2 cellular contexts compared by ENCODE assay signal in genomic region chr14:104593241-104593701, GRCh38.
TF ChIP-seq lines count a peak whose summit lies in the region.

No MANE protein-coding gene starts in this region.

TF ChIP-seq in SK-N-SH, 30 proteins besides CTCF, POLR2A, EP300 and RAD21 (continued from another document):
- TF ChIP-seq IRF3 (IDR thresholded peaks at IDR 0.05; ENCODE audit: low read depth, low read length) (no peak), EZH2phosphoT487 (IDR thresholded peaks at IDR 0.05; ENCODE audit: borderline replicate concordance, low read depth) (no peak), SIN3A (IDR thresholded peaks at IDR 0.05; ENCODE audit: borderline replicate concordance, low read depth, low read length) (no peak)
- TF ChIP-seq, protein P1, sequence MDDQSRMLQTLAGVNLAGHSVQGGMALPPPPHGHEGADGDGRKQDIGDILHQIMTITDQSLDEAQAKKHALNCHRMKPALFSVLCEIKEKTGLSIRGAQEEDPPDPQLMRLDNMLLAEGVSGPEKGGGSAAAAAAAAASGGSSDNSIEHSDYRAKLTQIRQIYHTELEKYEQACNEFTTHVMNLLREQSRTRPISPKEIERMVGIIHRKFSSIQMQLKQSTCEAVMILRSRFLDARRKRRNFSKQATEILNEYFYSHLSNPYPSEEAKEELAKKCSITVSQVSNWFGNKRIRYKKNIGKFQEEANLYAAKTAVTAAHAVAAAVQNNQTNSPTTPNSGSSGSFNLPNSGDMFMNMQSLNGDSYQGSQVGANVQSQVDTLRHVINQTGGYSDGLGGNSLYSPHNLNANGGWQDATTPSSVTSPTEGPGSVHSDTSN (IDR thresholded peaks at IDR 0.05) = no peak

TF ChIP-seq in SK-N-SH treated with all-trans-retinoic acid at 6 μM for 48 hours, 23 proteins besides CTCF, POLR2A, EP300 and RAD21 (continued from another document):
- TF ChIP-seq, protein P2, sequence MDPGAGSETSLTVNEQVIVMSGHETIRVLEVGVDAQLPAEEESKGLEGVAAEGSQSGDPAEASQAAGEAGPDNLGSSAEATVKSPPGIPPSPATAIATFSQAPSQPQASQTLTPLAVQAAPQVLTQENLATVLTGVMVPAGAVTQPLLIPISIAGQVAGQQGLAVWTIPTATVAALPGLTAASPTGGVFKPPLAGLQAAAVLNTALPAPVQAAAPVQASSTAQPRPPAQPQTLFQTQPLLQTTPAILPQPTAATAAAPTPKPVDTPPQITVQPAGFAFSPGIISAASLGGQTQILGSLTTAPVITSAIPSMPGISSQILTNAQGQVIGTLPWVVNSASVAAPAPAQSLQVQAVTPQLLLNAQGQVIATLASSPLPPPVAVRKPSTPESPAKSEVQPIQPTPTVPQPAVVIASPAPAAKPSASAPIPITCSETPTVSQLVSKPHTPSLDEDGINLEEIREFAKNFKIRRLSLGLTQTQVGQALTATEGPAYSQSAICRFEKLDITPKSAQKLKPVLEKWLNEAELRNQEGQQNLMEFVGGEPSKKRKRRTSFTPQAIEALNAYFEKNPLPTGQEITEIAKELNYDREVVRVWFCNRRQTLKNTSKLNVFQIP (CRISPR knock-in tag; IDR thresholded peaks at IDR 0.05; ENCODE audit: borderline replicate concordance, low read depth) = no peak
- no peak for TF ChIP-seq ZC3H10 (CRISPR knock-in tag; IDR thresholded peaks at IDR 0.05)
- TF ChIP-seq GLIS3 (CRISPR knock-in tag; IDR thresholded peaks at IDR 0.05) = no peak
- TF ChIP-seq ARNTL (CRISPR knock-in tag; IDR thresholded peaks at IDR 0.05; ENCODE audit: borderline replicate concordance, low read depth) = no peak
- no peak for TF ChIP-seq ZNF565 (CRISPR knock-in tag; conservative IDR thresholded peaks at IDR 0.05; ENCODE audit: low read depth)
- no peak for TF ChIP-seq BACH2 (CRISPR knock-in tag; IDR thresholded peaks at IDR 0.05; ENCODE audit: borderline replicate concordance)
- TF ChIP-seq ZFP3 (CRISPR knock-in tag; IDR thresholded peaks at IDR 0.05) = no peak
- TF ChIP-seq TCF4 (CRISPR knock-in tag; IDR thresholded peaks at IDR 0.05; ENCODE audit: borderline replicate concordance) = no peak
- TF ChIP-seq ZNF8 (CRISPR knock-in tag; IDR thresholded peaks at IDR 0.05) = no peak
- no peak for TF ChIP-seq PPARA (CRISPR knock-in tag; IDR thresholded peaks at IDR 0.05; ENCODE audit: borderline replicate concordance)
- no peak for TF ChIP-seq PATZ1 (CRISPR knock-in tag; IDR thresholded peaks at IDR 0.05; ENCODE audit: borderline replicate concordance)
- TF ChIP-seq, protein P3, sequence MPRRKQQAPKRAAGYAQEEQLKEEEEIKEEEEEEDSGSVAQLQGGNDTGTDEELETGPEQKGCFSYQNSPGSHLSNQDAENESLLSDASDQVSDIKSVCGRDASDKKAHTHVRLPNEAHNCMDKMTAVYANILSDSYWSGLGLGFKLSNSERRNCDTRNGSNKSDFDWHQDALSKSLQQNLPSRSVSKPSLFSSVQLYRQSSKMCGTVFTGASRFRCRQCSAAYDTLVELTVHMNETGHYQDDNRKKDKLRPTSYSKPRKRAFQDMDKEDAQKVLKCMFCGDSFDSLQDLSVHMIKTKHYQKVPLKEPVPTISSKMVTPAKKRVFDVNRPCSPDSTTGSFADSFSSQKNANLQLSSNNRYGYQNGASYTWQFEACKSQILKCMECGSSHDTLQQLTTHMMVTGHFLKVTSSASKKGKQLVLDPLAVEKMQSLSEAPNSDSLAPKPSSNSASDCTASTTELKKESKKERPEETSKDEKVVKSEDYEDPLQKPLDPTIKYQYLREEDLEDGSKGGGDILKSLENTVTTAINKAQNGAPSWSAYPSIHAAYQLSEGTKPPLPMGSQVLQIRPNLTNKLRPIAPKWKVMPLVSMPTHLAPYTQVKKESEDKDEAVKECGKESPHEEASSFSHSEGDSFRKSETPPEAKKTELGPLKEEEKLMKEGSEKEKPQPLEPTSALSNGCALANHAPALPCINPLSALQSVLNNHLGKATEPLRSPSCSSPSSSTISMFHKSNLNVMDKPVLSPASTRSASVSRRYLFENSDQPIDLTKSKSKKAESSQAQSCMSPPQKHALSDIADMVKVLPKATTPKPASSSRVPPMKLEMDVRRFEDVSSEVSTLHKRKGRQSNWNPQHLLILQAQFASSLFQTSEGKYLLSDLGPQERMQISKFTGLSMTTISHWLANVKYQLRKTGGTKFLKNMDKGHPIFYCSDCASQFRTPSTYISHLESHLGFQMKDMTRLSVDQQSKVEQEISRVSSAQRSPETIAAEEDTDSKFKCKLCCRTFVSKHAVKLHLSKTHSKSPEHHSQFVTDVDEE (CRISPR knock-in tag; IDR thresholded peaks at IDR 0.05) = no peak
- TF ChIP-seq, protein P4, sequence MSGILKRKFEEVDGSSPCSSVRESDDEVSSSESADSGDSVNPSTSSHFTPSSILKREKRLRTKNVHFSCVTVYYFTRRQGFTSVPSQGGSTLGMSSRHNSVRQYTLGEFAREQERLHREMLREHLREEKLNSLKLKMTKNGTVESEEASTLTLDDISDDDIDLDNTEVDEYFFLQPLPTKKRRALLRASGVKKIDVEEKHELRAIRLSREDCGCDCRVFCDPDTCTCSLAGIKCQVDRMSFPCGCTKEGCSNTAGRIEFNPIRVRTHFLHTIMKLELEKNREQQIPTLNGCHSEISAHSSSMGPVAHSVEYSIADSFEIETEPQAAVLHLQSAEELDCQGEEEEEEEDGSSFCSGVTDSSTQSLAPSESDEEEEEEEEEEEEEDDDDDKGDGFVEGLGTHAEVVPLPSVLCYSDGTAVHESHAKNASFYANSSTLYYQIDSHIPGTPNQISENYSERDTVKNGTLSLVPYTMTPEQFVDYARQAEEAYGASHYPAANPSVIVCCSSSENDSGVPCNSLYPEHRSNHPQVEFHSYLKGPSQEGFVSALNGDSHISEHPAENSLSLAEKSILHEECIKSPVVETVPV (CRISPR knock-in tag; IDR thresholded peaks at IDR 0.05) = no peak
